Comparison of ENCODE assay signal across 1 cellular context in the genomic region with DNA sequence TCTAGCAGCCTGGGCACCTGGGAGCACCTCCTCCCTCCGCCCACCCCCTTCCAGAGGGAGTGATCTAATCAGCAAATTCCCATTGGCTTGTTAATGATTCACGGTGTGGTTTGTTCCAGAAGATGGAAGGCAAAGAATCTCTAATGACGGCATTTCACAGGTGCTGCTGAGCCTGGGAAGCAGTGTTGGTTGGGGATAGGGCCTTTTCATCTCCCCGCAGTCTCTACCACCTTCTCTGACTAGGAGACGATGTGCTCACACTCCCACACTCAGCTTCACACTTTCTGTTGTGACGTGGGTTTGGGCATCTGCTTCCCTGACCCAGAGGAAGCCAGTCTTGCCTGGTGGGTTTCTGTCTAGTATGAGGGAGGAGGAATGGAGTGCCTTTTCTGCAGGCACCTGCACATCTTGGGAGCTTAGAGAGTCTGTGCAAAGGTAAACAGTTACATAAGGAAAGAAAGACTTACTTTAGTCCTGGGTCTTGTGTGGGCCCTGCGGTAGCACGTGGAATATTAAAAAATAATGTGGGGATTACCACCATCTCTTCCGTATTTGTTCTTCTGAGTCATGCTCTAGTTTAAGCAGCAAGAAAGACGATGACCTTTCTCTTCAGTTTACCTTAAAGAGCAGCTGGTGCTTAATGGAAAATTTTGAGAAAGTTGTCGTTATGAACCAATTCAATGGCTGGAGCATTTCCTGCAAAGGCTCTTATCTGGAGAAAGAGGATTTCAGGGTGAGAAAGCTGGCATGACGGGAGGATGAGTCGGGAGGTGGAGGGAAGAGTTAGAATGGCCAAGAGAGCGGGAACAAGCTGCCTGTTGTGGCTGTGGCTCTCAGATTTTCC.
TF ChIP-seq lines count a peak whose summit lies in the region.

No MANE protein-coding gene starts in this region.

TF ChIP-seq in K562, 482 proteins besides CTCF, POLR2A, EP300 and RAD21 (continued from another document):
- TF ChIP-seq, protein P1, sequence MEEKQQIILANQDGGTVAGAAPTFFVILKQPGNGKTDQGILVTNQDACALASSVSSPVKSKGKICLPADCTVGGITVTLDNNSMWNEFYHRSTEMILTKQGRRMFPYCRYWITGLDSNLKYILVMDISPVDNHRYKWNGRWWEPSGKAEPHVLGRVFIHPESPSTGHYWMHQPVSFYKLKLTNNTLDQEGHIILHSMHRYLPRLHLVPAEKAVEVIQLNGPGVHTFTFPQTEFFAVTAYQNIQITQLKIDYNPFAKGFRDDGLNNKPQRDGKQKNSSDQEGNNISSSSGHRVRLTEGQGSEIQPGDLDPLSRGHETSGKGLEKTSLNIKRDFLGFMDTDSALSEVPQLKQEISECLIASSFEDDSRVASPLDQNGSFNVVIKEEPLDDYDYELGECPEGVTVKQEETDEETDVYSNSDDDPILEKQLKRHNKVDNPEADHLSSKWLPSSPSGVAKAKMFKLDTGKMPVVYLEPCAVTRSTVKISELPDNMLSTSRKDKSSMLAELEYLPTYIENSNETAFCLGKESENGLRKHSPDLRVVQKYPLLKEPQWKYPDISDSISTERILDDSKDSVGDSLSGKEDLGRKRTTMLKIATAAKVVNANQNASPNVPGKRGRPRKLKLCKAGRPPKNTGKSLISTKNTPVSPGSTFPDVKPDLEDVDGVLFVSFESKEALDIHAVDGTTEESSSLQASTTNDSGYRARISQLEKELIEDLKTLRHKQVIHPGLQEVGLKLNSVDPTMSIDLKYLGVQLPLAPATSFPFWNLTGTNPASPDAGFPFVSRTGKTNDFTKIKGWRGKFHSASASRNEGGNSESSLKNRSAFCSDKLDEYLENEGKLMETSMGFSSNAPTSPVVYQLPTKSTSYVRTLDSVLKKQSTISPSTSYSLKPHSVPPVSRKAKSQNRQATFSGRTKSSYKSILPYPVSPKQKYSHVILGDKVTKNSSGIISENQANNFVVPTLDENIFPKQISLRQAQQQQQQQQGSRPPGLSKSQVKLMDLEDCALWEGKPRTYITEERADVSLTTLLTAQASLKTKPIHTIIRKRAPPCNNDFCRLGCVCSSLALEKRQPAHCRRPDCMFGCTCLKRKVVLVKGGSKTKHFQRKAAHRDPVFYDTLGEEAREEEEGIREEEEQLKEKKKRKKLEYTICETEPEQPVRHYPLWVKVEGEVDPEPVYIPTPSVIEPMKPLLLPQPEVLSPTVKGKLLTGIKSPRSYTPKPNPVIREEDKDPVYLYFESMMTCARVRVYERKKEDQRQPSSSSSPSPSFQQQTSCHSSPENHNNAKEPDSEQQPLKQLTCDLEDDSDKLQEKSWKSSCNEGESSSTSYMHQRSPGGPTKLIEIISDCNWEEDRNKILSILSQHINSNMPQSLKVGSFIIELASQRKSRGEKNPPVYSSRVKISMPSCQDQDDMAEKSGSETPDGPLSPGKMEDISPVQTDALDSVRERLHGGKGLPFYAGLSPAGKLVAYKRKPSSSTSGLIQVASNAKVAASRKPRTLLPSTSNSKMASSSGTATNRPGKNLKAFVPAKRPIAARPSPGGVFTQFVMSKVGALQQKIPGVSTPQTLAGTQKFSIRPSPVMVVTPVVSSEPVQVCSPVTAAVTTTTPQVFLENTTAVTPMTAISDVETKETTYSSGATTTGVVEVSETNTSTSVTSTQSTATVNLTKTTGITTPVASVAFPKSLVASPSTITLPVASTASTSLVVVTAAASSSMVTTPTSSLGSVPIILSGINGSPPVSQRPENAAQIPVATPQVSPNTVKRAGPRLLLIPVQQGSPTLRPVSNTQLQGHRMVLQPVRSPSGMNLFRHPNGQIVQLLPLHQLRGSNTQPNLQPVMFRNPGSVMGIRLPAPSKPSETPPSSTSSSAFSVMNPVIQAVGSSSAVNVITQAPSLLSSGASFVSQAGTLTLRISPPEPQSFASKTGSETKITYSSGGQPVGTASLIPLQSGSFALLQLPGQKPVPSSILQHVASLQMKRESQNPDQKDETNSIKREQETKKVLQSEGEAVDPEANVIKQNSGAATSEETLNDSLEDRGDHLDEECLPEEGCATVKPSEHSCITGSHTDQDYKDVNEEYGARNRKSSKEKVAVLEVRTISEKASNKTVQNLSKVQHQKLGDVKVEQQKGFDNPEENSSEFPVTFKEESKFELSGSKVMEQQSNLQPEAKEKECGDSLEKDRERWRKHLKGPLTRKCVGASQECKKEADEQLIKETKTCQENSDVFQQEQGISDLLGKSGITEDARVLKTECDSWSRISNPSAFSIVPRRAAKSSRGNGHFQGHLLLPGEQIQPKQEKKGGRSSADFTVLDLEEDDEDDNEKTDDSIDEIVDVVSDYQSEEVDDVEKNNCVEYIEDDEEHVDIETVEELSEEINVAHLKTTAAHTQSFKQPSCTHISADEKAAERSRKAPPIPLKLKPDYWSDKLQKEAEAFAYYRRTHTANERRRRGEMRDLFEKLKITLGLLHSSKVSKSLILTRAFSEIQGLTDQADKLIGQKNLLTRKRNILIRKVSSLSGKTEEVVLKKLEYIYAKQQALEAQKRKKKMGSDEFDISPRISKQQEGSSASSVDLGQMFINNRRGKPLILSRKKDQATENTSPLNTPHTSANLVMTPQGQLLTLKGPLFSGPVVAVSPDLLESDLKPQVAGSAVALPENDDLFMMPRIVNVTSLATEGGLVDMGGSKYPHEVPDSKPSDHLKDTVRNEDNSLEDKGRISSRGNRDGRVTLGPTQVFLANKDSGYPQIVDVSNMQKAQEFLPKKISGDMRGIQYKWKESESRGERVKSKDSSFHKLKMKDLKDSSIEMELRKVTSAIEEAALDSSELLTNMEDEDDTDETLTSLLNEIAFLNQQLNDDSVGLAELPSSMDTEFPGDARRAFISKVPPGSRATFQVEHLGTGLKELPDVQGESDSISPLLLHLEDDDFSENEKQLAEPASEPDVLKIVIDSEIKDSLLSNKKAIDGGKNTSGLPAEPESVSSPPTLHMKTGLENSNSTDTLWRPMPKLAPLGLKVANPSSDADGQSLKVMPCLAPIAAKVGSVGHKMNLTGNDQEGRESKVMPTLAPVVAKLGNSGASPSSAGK (IDR thresholded peaks at IDR 0.05) = 0 out of 2 replicates have a peak, but pooled peaks have one; percentile 29
- TF ChIP-seq ZNF830 (CRISPR knock-in tag; IDR thresholded peaks at IDR 0.05) (no peak), RUNX1 (IDR thresholded peaks at IDR 0.05; ENCODE audit: low read depth) (no peak), ESRRA (IDR thresholded peaks at IDR 0.05; ENCODE audit: borderline replicate concordance, low read depth) (no peak), XRCC4 (IDR thresholded peaks at IDR 0.05; ENCODE audit: extremely low read depth, insufficient read depth, insufficient read length) (no peak), FOSL1 (tag; conservative IDR thresholded peaks at IDR 0.05) (peak; percentile 38), MCM5 (IDR thresholded peaks at IDR 0.05; ENCODE audit: low read depth) (no peak), FOXJ2 (tag; IDR thresholded peaks at IDR 0.05) (no peak), BRF1 (IDR thresholded peaks at IDR 0.05; ENCODE audit: borderline replicate concordance, extremely low read depth, insufficient read length) (no peak)
- TF ChIP-seq, protein P2, sequence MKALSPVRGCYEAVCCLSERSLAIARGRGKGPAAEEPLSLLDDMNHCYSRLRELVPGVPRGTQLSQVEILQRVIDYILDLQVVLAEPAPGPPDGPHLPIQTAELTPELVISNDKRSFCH (CRISPR knock-in tag; IDR thresholded peaks at IDR 0.05) = no peak
- TF ChIP-seq, protein P2 (tag; IDR thresholded peaks at IDR 0.05) = peak; percentile 41; the same call in 1 of the 2 replicates
- TF ChIP-seq, protein P3, sequence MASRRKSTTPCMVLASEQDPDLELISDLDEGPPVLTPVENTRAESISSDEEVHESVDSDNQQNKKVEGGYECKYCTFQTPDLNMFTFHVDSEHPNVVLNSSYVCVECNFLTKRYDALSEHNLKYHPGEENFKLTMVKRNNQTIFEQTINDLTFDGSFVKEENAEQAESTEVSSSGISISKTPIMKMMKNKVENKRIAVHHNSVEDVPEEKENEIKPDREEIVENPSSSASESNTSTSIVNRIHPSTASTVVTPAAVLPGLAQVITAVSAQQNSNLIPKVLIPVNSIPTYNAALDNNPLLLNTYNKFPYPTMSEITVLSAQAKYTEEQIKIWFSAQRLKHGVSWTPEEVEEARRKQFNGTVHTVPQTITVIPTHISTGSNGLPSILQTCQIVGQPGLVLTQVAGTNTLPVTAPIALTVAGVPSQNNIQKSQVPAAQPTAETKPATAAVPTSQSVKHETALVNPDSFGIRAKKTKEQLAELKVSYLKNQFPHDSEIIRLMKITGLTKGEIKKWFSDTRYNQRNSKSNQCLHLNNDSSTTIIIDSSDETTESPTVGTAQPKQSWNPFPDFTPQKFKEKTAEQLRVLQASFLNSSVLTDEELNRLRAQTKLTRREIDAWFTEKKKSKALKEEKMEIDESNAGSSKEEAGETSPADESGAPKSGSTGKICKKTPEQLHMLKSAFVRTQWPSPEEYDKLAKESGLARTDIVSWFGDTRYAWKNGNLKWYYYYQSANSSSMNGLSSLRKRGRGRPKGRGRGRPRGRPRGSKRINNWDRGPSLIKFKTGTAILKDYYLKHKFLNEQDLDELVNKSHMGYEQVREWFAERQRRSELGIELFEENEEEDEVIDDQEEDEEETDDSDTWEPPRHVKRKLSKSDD (conservative IDR thresholded peaks at IDR 0.05; ENCODE audit: low read length) = no peak
- TF ChIP-seq, protein P4, sequence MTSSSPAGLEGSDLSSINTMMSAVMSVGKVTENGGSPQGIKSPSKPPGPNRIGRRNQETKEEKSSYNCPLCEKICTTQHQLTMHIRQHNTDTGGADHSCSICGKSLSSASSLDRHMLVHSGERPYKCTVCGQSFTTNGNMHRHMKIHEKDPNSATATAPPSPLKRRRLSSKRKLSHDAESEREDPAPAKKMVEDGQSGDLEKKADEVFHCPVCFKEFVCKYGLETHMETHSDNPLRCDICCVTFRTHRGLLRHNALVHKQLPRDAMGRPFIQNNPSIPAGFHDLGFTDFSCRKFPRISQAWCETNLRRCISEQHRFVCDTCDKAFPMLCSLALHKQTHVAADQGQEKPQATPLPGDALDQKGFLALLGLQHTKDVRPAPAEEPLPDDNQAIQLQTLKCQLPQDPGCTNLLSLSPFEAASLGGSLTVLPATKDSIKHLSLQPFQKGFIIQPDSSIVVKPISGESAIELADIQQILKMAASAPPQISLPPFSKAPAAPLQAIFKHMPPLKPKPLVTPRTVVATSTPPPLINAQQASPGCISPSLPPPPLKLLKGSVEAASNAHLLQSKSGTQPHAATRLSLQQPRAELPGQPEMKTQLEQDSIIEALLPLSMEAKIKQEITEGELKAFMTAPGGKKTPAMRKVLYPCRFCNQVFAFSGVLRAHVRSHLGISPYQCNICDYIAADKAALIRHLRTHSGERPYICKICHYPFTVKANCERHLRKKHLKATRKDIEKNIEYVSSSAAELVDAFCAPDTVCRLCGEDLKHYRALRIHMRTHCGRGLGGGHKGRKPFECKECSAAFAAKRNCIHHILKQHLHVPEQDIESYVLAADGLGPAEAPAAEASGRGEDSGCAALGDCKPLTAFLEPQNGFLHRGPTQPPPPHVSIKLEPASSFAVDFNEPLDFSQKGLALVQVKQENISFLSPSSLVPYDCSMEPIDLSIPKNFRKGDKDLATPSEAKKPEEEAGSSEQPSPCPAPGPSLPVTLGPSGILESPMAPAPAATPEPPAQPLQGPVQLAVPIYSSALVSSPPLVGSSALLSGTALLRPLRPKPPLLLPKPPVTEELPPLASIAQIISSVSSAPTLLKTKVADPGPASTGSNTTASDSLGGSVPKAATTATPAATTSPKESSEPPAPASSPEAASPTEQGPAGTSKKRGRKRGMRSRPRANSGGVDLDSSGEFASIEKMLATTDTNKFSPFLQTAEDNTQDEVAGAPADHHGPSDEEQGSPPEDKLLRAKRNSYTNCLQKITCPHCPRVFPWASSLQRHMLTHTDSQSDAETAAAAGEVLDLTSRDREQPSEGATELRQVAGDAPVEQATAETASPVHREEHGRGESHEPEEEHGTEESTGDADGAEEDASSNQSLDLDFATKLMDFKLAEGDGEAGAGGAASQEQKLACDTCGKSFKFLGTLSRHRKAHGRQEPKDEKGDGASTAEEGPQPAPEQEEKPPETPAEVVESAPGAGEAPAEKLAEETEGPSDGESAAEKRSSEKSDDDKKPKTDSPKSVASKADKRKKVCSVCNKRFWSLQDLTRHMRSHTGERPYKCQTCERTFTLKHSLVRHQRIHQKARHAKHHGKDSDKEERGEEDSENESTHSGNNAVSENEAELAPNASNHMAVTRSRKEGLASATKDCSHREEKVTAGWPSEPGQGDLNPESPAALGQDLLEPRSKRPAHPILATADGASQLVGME (CRISPR knock-in tag; IDR thresholded peaks at IDR 0.05) = no peak
- TF ChIP-seq, protein P5, sequence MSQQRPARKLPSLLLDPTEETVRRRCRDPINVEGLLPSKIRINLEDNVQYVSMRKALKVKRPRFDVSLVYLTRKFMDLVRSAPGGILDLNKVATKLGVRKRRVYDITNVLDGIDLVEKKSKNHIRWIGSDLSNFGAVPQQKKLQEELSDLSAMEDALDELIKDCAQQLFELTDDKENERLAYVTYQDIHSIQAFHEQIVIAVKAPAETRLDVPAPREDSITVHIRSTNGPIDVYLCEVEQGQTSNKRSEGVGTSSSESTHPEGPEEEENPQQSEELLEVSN (IDR thresholded peaks at IDR 0.05; ENCODE audit: borderline replicate concordance in 1 of 2, extremely low read depth in 1 of 2, insufficient read depth in 1 of 2, insufficient read length in 1 of 2, low read depth in 1 of 2, low read length in 1 of 2, poor library complexity in 1 of 2, severe bottlenecking in 1 of 2) = peak in 1 of 2 experiments; percentile 52
